ENCODE assay signal across 19 cellular contexts in the genomic region with DNA sequence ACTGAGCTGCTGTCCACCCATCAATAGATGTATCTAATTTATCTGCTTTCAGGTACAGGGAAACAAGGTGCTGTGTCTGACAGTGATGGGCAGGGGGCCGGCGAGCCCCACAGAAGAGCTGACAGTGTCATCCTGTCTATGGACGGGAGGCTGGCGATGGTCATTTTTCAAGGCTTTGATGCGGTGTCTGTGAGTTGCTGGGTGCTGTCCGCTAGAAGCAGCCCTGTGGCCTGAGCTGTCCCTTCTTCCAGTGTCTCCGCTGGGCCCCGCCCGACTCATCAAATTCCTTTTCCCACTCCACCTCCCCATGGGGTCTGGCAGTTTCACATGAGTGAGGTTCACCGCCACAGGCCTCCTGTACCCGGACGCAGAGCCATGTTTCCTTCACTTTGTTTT.
"Had no signal": no experiment of that assay in that cellular context is flagged by ENCODE, and none has a peak within 500 bp of the region (broad histone marks: within the 10 kb centered on the region; RNA-seq: fewer than 3 reads in every experiment).

No MANE protein-coding gene starts in this region.

- DNase-seq: dorsolateral prefrontal cortex; effector CD4-positive, alpha-beta T cell; foreskin fibroblast; gastrocnemius medialis; kidney; left lung; lower lobe of right lung; natural killer cell; stimulated activated CD4-positive, alpha-beta T cell treated with anti-CD3 and anti-CD28 coated beads, Interleukin-4, amount 100 ng/mL, for 4 hours; stimulated activated naive CD8-positive, alpha-beta T cell treated with anti-CD3 and anti-CD28 coated beads, Interleukin-15, Interleukin-2, amounts not matched to agents 100 U/mL and 50 U/mL, for 24 hours; substantia nigra; testis; tibial artery; upper lobe of left lung had no signal

- H3K4me1 ChIP-seq: gastrocnemius medialis, left lung, lower lobe of right lung, parathyroid adenoma, tibial artery, upper lobe of left lung had no signal

- H3K36me3 ChIP-seq: gastrocnemius medialis, left lung, lower lobe of right lung, neutrophil, tibial artery, upper lobe of left lung had no signal

- H3K27ac Mint-ChIP-seq: memory B cell; natural killer cell; progenitor cell of endocrine pancreas; stimulated activated memory B cell treated with anti-CD40 and anti-IgM and Interleukin-4, amounts not matched to agents 10 μg/mL and 1 μg/mL and 100 μg/mL, for 72 hours had no signal

- H3K9me3 Mint-ChIP-seq: memory B cell; natural killer cell; stimulated activated memory B cell treated with anti-CD40 and anti-IgM and Interleukin-4, amounts not matched to agents 10 μg/mL and 1 μg/mL and 100 μg/mL, for 72 hours had no signal

- H3K4me3 ChIP-seq: dorsolateral prefrontal cortex, gastrocnemius medialis, left lung, lower lobe of right lung, testis, tibial artery, upper lobe of left lung had no signal

- H3K36me3 Mint-ChIP-seq: memory B cell; natural killer cell; stimulated activated memory B cell treated with anti-CD40 and anti-IgM and Interleukin-4, amounts not matched to agents 10 μg/mL and 1 μg/mL and 100 μg/mL, for 72 hours had no signal

- H3K9me3 ChIP-seq: gastrocnemius medialis, left lung, lower lobe of right lung, neutrophil, testis, tibial artery, upper lobe of left lung had no signal

- H3K27me3 ChIP-seq: gastrocnemius medialis, testis, upper lobe of left lung had no signal

- H3K27ac ChIP-seq: dorsolateral prefrontal cortex, gastrocnemius medialis, left lung, lower lobe of right lung, neutrophil, parathyroid adenoma, testis, tibial artery, upper lobe of left lung had no signal

- H3K4me3 Mint-ChIP-seq: memory B cell; natural killer cell; stimulated activated memory B cell treated with anti-CD40 and anti-IgM and Interleukin-4, amounts not matched to agents 10 μg/mL and 1 μg/mL and 100 μg/mL, for 72 hours had no signal

- H3K4me1 Mint-ChIP-seq: memory B cell; natural killer cell; stimulated activated memory B cell treated with anti-CD40 and anti-IgM and Interleukin-4, amounts not matched to agents 10 μg/mL and 1 μg/mL and 100 μg/mL, for 72 hours had no signal
